In the genomic region with DNA sequence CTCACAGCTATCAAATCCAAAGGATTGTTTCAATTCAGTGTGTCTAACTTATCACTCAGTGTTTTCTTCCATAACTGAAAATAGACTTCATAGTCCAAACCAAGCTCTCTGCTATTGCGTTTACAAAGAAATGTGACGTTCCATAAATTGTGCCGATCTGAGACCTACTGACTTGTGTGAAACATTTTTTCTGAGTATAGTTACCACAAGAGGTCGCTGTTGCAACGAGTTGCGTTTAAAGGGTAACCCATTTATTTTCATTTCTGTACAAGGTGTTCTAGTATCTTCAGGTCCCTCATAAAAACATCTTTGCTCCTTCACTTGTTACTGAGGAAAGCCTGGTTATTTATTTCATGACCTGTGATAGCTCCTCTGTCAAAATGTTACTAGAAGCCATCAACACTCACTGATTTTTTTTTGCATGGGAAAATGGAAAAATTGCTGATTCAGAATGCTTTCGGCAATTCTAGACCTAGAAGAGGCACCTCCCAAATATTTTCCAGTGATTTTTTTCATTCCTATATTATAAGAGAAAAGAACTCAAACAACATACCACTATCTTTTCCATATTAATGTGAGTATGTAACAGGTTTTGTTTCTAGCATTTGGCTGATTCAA, we compare ENCODE assay signal across 8 cellular contexts.
DNase-seq lines count a peak whose midpoint lies in the region; ATAC-seq, FAIRE-seq and TF ChIP-seq lines count a peak whose summit lies in the region.

No MANE protein-coding gene starts in this region.

- peak; percentile 30 to 49 (median 42) for TF ChIP-seq CTCF in pancreas (IDR thresholded peaks at IDR 0.05)

- no peaks in the 10 kb centered on the region for H3K4me1 ChIP-seq in pancreas

- no peak overlapping the region for H3K4me3 ChIP-seq in pancreas

- H3K27ac ChIP-seq in pancreas, result no peak overlapping the region

- peak; percentile 35 for DNase-seq in activated gamma-delta T cell treated with Interleukin-2 at 50 U/mL for 16 hours
- DNase-seq in activated gamma-delta T cell (lab: John Stamatoyannopoulos, UW), result no peak
- DNase-seq in KG1 (lab: John Stamatoyannopoulos, UW), result peak; percentile 9
- peak; percentile 36 for DNase-seq in effector CD4-positive, alpha-beta T cell
- no peak for DNase-seq in pancreas
- DNase-seq in posterior vena cava (ENCODE audit: low spot score), result no peak

- intact Hi-C loops in pancreas (cut with DNase I), result no loop called here
- intact Hi-C loops in posterior vena cava (cut with DNase I), result no loop called here

- ATAC-seq in SK-N-SH treated with all-trans-retinoic acid at 6 μM for 48 hours, result peak; percentile 77
- ATAC-seq in pancreas, result peak in 3 of 4 donors; percentile 41 to 54 (median 47)
- no peak for ATAC-seq in GM21381 (IDR thresholded peaks at IDR 0.05; ENCODE audit: unreplicated experiment)

- no peaks in the 10 kb centered on the region for H3K9me3 ChIP-seq in pancreas

- FAIRE-seq in pancreas (lab: Jason Lieb, UNC), result no peak

- H3K36me3 ChIP-seq in pancreas, result no peaks in the 10 kb centered on the region

- 12 to 16% methylated on average over 7 of the region's 7 CpGs for WGBS in pancreas, 2 donors

- H3K27me3 ChIP-seq in pancreas, result no peaks in the 10 kb centered on the region

TF ChIP-seq in SK-N-SH treated with all-trans-retinoic acid at 6 μM for 48 hours, 23 proteins besides CTCF, POLR2A, EP300 and RAD21:
- TF ChIP-seq ZNF565 (CRISPR knock-in tag; conservative IDR thresholded peaks at IDR 0.05; ENCODE audit: low read depth), result no peak
- no peak for TF ChIP-seq TOX (CRISPR knock-in tag; IDR thresholded peaks at IDR 0.05; ENCODE audit: borderline replicate concordance)
- TF ChIP-seq, protein P1, sequence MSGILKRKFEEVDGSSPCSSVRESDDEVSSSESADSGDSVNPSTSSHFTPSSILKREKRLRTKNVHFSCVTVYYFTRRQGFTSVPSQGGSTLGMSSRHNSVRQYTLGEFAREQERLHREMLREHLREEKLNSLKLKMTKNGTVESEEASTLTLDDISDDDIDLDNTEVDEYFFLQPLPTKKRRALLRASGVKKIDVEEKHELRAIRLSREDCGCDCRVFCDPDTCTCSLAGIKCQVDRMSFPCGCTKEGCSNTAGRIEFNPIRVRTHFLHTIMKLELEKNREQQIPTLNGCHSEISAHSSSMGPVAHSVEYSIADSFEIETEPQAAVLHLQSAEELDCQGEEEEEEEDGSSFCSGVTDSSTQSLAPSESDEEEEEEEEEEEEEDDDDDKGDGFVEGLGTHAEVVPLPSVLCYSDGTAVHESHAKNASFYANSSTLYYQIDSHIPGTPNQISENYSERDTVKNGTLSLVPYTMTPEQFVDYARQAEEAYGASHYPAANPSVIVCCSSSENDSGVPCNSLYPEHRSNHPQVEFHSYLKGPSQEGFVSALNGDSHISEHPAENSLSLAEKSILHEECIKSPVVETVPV (CRISPR knock-in tag; IDR thresholded peaks at IDR 0.05), result no peak
- TF ChIP-seq TCF4 (CRISPR knock-in tag; IDR thresholded peaks at IDR 0.05; ENCODE audit: borderline replicate concordance), result no peak
- TF ChIP-seq RARB (CRISPR knock-in tag; IDR thresholded peaks at IDR 0.05), result no peak
- TF ChIP-seq, protein P2, sequence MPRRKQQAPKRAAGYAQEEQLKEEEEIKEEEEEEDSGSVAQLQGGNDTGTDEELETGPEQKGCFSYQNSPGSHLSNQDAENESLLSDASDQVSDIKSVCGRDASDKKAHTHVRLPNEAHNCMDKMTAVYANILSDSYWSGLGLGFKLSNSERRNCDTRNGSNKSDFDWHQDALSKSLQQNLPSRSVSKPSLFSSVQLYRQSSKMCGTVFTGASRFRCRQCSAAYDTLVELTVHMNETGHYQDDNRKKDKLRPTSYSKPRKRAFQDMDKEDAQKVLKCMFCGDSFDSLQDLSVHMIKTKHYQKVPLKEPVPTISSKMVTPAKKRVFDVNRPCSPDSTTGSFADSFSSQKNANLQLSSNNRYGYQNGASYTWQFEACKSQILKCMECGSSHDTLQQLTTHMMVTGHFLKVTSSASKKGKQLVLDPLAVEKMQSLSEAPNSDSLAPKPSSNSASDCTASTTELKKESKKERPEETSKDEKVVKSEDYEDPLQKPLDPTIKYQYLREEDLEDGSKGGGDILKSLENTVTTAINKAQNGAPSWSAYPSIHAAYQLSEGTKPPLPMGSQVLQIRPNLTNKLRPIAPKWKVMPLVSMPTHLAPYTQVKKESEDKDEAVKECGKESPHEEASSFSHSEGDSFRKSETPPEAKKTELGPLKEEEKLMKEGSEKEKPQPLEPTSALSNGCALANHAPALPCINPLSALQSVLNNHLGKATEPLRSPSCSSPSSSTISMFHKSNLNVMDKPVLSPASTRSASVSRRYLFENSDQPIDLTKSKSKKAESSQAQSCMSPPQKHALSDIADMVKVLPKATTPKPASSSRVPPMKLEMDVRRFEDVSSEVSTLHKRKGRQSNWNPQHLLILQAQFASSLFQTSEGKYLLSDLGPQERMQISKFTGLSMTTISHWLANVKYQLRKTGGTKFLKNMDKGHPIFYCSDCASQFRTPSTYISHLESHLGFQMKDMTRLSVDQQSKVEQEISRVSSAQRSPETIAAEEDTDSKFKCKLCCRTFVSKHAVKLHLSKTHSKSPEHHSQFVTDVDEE (CRISPR knock-in tag; IDR thresholded peaks at IDR 0.05), result no peak
- TF ChIP-seq ISL1 (CRISPR knock-in tag; IDR thresholded peaks at IDR 0.05), result no peak
- TF ChIP-seq BACH2 (CRISPR knock-in tag; IDR thresholded peaks at IDR 0.05; ENCODE audit: borderline replicate concordance), result no peak
- TF ChIP-seq SNAI2 (CRISPR knock-in tag; IDR thresholded peaks at IDR 0.05), result no peak
- no peak for TF ChIP-seq ZFP3 (CRISPR knock-in tag; IDR thresholded peaks at IDR 0.05)
- TF ChIP-seq, protein P3, sequence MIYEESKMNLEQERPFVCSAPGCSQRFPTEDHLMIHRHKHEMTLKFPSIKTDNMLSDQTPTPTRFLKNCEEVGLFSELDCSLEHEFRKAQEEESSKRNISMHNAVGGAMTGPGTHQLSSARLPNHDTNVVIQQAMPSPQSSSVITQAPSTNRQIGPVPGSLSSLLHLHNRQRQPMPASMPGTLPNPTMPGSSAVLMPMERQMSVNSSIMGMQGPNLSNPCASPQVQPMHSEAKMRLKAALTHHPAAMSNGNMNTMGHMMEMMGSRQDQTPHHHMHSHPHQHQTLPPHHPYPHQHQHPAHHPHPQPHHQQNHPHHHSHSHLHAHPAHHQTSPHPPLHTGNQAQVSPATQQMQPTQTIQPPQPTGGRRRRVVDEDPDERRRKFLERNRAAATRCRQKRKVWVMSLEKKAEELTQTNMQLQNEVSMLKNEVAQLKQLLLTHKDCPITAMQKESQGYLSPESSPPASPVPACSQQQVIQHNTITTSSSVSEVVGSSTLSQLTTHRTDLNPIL (CRISPR knock-in tag; IDR thresholded peaks at IDR 0.05; ENCODE audit: low read depth), result no peak
- TF ChIP-seq CSDC2 (CRISPR knock-in tag; IDR thresholded peaks at IDR 0.05), result no peak
- no peak for TF ChIP-seq ESRRG (CRISPR knock-in tag; IDR thresholded peaks at IDR 0.05)
- TF ChIP-seq OSR1 (CRISPR knock-in tag; IDR thresholded peaks at IDR 0.05), result no peak
- TF ChIP-seq PPARA (CRISPR knock-in tag; IDR thresholded peaks at IDR 0.05; ENCODE audit: borderline replicate concordance), result no peak
- TF ChIP-seq ZC3H10 (CRISPR knock-in tag; IDR thresholded peaks at IDR 0.05), result no peak
- TF ChIP-seq, protein P4, sequence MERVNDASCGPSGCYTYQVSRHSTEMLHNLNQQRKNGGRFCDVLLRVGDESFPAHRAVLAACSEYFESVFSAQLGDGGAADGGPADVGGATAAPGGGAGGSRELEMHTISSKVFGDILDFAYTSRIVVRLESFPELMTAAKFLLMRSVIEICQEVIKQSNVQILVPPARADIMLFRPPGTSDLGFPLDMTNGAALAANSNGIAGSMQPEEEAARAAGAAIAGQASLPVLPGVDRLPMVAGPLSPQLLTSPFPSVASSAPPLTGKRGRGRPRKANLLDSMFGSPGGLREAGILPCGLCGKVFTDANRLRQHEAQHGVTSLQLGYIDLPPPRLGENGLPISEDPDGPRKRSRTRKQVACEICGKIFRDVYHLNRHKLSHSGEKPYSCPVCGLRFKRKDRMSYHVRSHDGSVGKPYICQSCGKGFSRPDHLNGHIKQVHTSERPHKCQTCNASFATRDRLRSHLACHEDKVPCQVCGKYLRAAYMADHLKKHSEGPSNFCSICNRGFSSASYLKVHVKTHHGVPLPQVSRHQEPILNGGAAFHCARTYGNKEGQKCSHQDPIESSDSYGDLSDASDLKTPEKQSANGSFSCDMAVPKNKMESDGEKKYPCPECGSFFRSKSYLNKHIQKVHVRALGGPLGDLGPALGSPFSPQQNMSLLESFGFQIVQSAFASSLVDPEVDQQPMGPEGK (CRISPR knock-in tag; IDR thresholded peaks at IDR 0.05; ENCODE audit: borderline replicate concordance), result no peak
- no peak for TF ChIP-seq GLIS3 (CRISPR knock-in tag; IDR thresholded peaks at IDR 0.05)
- no peak for TF ChIP-seq ZNF70 (CRISPR knock-in tag; IDR thresholded peaks at IDR 0.05)
- TF ChIP-seq ZFP30 (CRISPR knock-in tag; IDR thresholded peaks at IDR 0.05), result no peak

Comparison
In these comparisons a context has a peak if more than half of its experiments do, and no peak if none do; other contexts are left out.
1. DNase-seq: peak in activated gamma-delta T cell treated with Interleukin-2 at 50 U/mL for 16 hours (single experiment), KG1 (single experiment) and effector CD4-positive, alpha-beta T cell (single experiment); none in activated gamma-delta T cell (single experiment), pancreas (0 of 6) and posterior vena cava (single experiment).